In genomic region chr7:101093907-101094306, GRCh38 we compare ENCODE assay signal across 16 cellular contexts. TPM values are rescaled to one million over a fixed set of nuclear protein-coding genes. Genes with fewer than 3 reads are reported as not detected.
DNase-seq lines count a peak whose midpoint lies in the region; ATAC-seq and TF ChIP-seq lines count a peak whose summit lies in the region.
"Had no signal": no experiment of that assay in that cellular context is flagged by ENCODE, and none has a peak within 500 bp of the region (broad histone marks: within the 10 kb centered on the region; RNA-seq: fewer than 3 reads in every experiment).

No MANE protein-coding gene starts in this region.

- H3K27me3 Mint-ChIP-seq in activated naive CD8-positive, alpha-beta T cell, result no peaks in the 10 kb centered on the region
- no peaks in the 10 kb centered on the region for H3K27me3 Mint-ChIP-seq in activated naive CD8-positive, alpha-beta T cell treated with anti-CD3 and anti-CD28 coated beads for 36 hours
- H3K27me3 Mint-ChIP-seq in activated CD8-positive, alpha-beta T cell treated with anti-CD3 and anti-CD28 coated beads for 36 hours, result no peaks in the 10 kb centered on the region

- no peak for ATAC-seq in HG03565 (IDR thresholded peaks at IDR 0.05; ENCODE audit: unreplicated experiment)
- ATAC-seq in activated CD8-positive, alpha-beta T cell treated with anti-CD3 and anti-CD28 coated beads for 36 hours, result no peak
- ATAC-seq in Right ventricle myocardium inferior, result no peak

- CTCF ChIA-PET in activated CD8-positive, alpha-beta T cell treated with anti-CD3 and anti-CD28 coated beads for 36 hours (lab: Charles Lee), result interaction anchor here (4.2 kb wide), 1 partner anchor 98 kb away, joined by 19 read pairs; no protein-coding TSS in a partner anchor

- H3K4me1 Mint-ChIP-seq in activated naive CD8-positive, alpha-beta T cell (ENCODE audit: low read depth), result peaks cover 20% of the 10 kb centered on the region
- H3K4me1 Mint-ChIP-seq in activated naive CD8-positive, alpha-beta T cell treated with anti-CD3 and anti-CD28 coated beads for 36 hours, result peaks cover 21% of the 10 kb centered on the region
- H3K4me1 Mint-ChIP-seq in activated CD8-positive, alpha-beta T cell treated with anti-CD3 and anti-CD28 coated beads for 36 hours (ENCODE audit: low read depth), result peaks cover 22% of the 10 kb centered on the region

- no peak for TF ChIP-seq CTCF in fibroblast of villous mesenchyme (IDR thresholded peaks at IDR 0.05; ENCODE audit: insufficient read depth, low read depth, low read length)
- TF ChIP-seq CTCF in activated CD8-positive, alpha-beta T cell treated with anti-CD3 and anti-CD28 coated beads for 36 hours (IDR thresholded peaks at IDR 0.05), result no peak

- H3K9me3 Mint-ChIP-seq in activated naive CD8-positive, alpha-beta T cell (ENCODE audit: low read depth), result no peaks in the 10 kb centered on the region
- no peaks in the 10 kb centered on the region for H3K9me3 Mint-ChIP-seq in activated naive CD8-positive, alpha-beta T cell treated with anti-CD3 and anti-CD28 coated beads for 36 hours
- no peaks in the 10 kb centered on the region for H3K9me3 Mint-ChIP-seq in activated CD8-positive, alpha-beta T cell treated with anti-CD3 and anti-CD28 coated beads for 36 hours

- H3K4me3 Mint-ChIP-seq in activated naive CD8-positive, alpha-beta T cell, result no peak overlapping the region
- no peak overlapping the region for H3K4me3 Mint-ChIP-seq in activated naive CD8-positive, alpha-beta T cell treated with anti-CD3 and anti-CD28 coated beads for 36 hours
- H3K4me3 Mint-ChIP-seq in activated CD8-positive, alpha-beta T cell treated with anti-CD3 and anti-CD28 coated beads for 36 hours, result no peak overlapping the region

- DNase-seq in activated naive CD8-positive, alpha-beta T cell treated with anti-CD3 and anti-CD28 coated beads for 36 hours, result no peak
- peak; percentile 82 for DNase-seq in amniotic epithelial cell (ENCODE audit: low read depth)
- DNase-seq in fibroblast of villous mesenchyme (ENCODE audit: low read depth), result peak; percentile 76
- no peak for DNase-seq in DMS114 treated with DMSO at 0.1 percent for 48 hours (lab: John Stamatoyannopoulos, UW; ENCODE audit: unreplicated experiment)
- DNase-seq in activated CD8-positive, alpha-beta T cell treated with anti-CD3 and anti-CD28 coated beads for 36 hours, result no peak
- DNase-seq in Right ventricle myocardium inferior (ENCODE audit: missing footprints), result no peak
- DNase-seq: aorta, NCI-H1417, NCI-H69, SJCRH30, testis, WERI-Rb-1 had no signal

- H3K36me3 Mint-ChIP-seq in activated naive CD8-positive, alpha-beta T cell, result peaks cover 8% of the 10 kb centered on the region
- H3K36me3 Mint-ChIP-seq in activated naive CD8-positive, alpha-beta T cell treated with anti-CD3 and anti-CD28 coated beads for 36 hours, result peaks cover 23% of the 10 kb centered on the region
- H3K36me3 Mint-ChIP-seq in activated CD8-positive, alpha-beta T cell treated with anti-CD3 and anti-CD28 coated beads for 36 hours (ENCODE audit: low read depth), result peaks cover 30% of the 10 kb centered on the region

- no peak overlapping the region for H3K4me3 ChIP-seq in fibroblast of villous mesenchyme (ENCODE audit: low read depth, low read length)
- H3K4me3 ChIP-seq: HAP-1, right lobe of liver, SJCRH30, testis had no signal

- intact Hi-C loops in activated CD8-positive, alpha-beta T cell treated with anti-CD3 and anti-CD28 coated beads for 36 hours (cut with micrococcal nuclease), result no loop called here
- intact Hi-C loops in Right ventricle myocardium inferior (cut with DNase I), result no loop called here

- POLR2A ChIA-PET in activated CD8-positive, alpha-beta T cell treated with anti-CD3 and anti-CD28 coated beads for 36 hours (lab: Charles Lee), result no interaction called here

- peak overlapping the region; percentile 5 for H3K27ac Mint-ChIP-seq in activated naive CD8-positive, alpha-beta T cell
- no peak overlapping the region for H3K27ac Mint-ChIP-seq in activated naive CD8-positive, alpha-beta T cell treated with anti-CD3 and anti-CD28 coated beads for 36 hours
- H3K27ac Mint-ChIP-seq in activated CD8-positive, alpha-beta T cell treated with anti-CD3 and anti-CD28 coated beads for 36 hours, result no peak overlapping the region

RNA-seq across cellular contexts. Expression of gene TRIM56, which starts 8.6 kb away (rescaled TPM):
- 10 to 100 TPM; 35.1 to 35.3 TPM for total RNA-seq in activated naive CD8-positive, alpha-beta T cell treated with anti-CD3 and anti-CD28 coated beads for 36 hours
- 11.0 and 16.0 TPM in 2 replicates for total RNA-seq in fibroblast of villous mesenchyme
- total RNA-seq in activated CD8-positive, alpha-beta T cell treated with anti-CD3 and anti-CD28 coated beads for 36 hours, result 10 to 100 TPM; 40.1 to 42.3 TPM
- total RNA-seq in Right ventricle myocardium inferior, result 21.0 TPM

RNA-seq across cellular contexts. Expression of gene SERPINE1, which starts 33.0 kb away (rescaled TPM):
- under 1 TPM; 0.06 to 0.27 TPM for total RNA-seq in activated naive CD8-positive, alpha-beta T cell treated with anti-CD3 and anti-CD28 coated beads for 36 hours
- total RNA-seq in fibroblast of villous mesenchyme (700 and 921 TPM in 2 replicates), Right ventricle myocardium inferior (1.6 TPM)
- total RNA-seq in activated CD8-positive, alpha-beta T cell treated with anti-CD3 and anti-CD28 coated beads for 36 hours, result 1 to 10 TPM; 1.2 to 1.3 TPM

Comparison
In these comparisons a context has a peak if more than half of its experiments do, and no peak if none do; other contexts are left out.
1. DNase-seq: peak in amniotic epithelial cell (single experiment) and fibroblast of villous mesenchyme (single experiment); none in activated naive CD8-positive, alpha-beta T cell treated with anti-CD3 and anti-CD28 coated beads for 36 hours (single experiment), DMS114 treated with DMSO at 0.1 percent for 48 hours (single experiment), activated CD8-positive, alpha-beta T cell treated with anti-CD3 and anti-CD28 coated beads for 36 hours (single experiment) and Right ventricle myocardium inferior (single experiment).
2. RNA of gene SERPINE1, which starts 33.0 kb away (total RNA-seq): 700 to 921 TPM in fibroblast of villous mesenchyme; 1.6 TPM in Right ventricle myocardium inferior (single experiment), 1.2 to 1.3 TPM in activated CD8-positive, alpha-beta T cell treated with anti-CD3 and anti-CD28 coated beads for 36 hours and 0.06 to 0.27 TPM in activated naive CD8-positive, alpha-beta T cell treated with anti-CD3 and anti-CD28 coated beads for 36 hours; every median in the first group is over 100 times any median in the second.